ENCODE assay signal across 1 cellular context in the genomic region with DNA sequence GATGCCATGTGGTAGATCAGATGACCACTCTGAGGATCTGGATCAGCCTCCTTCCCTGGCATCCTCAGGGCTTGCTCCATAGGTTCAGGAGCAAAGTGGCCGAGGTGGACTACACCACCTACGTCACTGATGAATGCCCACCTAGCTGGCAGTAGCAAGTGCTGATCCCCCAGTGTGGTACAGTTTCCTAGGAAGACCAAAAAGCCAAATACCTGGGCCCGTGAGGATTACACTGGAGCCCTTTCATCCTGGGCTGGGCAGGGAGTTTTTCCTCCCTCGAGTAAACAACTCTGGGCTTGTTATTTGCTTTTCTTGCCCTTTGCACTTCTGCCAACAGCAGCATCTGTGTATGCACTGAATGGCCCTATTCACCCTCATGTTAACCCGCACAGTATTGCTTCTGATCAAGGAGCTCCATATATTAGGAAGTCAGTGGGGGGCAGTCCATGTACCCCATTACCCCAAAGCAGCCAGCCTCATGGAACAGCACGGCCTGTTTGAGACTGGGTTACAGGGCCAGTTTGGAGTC.
TF ChIP-seq lines count a peak whose summit lies in the region.

No MANE protein-coding gene starts in this region.

TF ChIP-seq in HepG2, 621 proteins besides CTCF, POLR2A, EP300 and RAD21 (continues in another document):
- TF ChIP-seq, protein P1, sequence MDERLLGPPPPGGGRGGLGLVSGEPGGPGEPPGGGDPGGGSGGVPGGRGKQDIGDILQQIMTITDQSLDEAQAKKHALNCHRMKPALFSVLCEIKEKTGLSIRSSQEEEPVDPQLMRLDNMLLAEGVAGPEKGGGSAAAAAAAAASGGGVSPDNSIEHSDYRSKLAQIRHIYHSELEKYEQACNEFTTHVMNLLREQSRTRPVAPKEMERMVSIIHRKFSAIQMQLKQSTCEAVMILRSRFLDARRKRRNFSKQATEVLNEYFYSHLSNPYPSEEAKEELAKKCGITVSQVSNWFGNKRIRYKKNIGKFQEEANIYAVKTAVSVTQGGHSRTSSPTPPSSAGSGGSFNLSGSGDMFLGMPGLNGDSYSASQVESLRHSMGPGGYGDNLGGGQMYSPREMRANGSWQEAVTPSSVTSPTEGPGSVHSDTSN (CRISPR knock-in tag; IDR thresholded peaks at IDR 0.05) = no peak
- TF ChIP-seq ZNF83 (CRISPR knock-in tag; IDR thresholded peaks at IDR 0.05; ENCODE audit: borderline replicate concordance) (no peak), ZNF552 (CRISPR knock-in tag; IDR thresholded peaks at IDR 0.05; ENCODE audit: borderline replicate concordance) (no peak), YY1 (IDR thresholded peaks at IDR 0.05; ENCODE audit: insufficient read depth, insufficient replicate concordance, low read depth, low read length) (no peak), ATRX (CRISPR knock-in tag; IDR thresholded peaks at IDR 0.05; ENCODE audit: borderline replicate concordance) (no peak), ATAD3A (CRISPR knock-in tag; IDR thresholded peaks at IDR 0.05) (no peak), ZNF350 (CRISPR knock-in tag; IDR thresholded peaks at IDR 0.05; ENCODE audit: borderline replicate concordance, low read depth) (peak; percentile 63), CBX2 (IDR thresholded peaks at IDR 0.05; ENCODE audit: low read depth, low read length) (no peak), CBX2 (CRISPR knock-in tag; IDR thresholded peaks at IDR 0.05; ENCODE audit: low read depth) (no peak), ZNF598 (CRISPR knock-in tag; IDR thresholded peaks at IDR 0.05; ENCODE audit: borderline replicate concordance) (no peak), ZNF724P (CRISPR knock-in tag; IDR thresholded peaks at IDR 0.05; ENCODE audit: borderline replicate concordance) (no peak), NPAS2 (CRISPR knock-in tag; IDR thresholded peaks at IDR 0.05; ENCODE audit: borderline replicate concordance) (no peak), RFX1 (IDR thresholded peaks at IDR 0.05) (no peak), RBAK (CRISPR knock-in tag; IDR thresholded peaks at IDR 0.05) (no peak), ZNF235 (CRISPR knock-in tag; IDR thresholded peaks at IDR 0.05; ENCODE audit: borderline replicate concordance) (no peak), ZSCAN31 (CRISPR knock-in tag; IDR thresholded peaks at IDR 0.05; ENCODE audit: low read depth) (no peak), ZSCAN22 (CRISPR knock-in tag; IDR thresholded peaks at IDR 0.05) (no peak), JUN (CRISPR knock-in tag; IDR thresholded peaks at IDR 0.05) (peak; percentile 46; the same call in 1 of the 2 replicates), CREB1 (IDR thresholded peaks at IDR 0.05) (peak; percentile 85), CREB1 (CRISPR knock-in tag; IDR thresholded peaks at IDR 0.05) (peak; percentile 77), TBX2 (CRISPR knock-in tag; IDR thresholded peaks at IDR 0.05; ENCODE audit: borderline replicate concordance) (peak; percentile 89; the same call in 1 of the 2 replicates), TBL1XR1 (IDR thresholded peaks at IDR 0.05; ENCODE audit: borderline replicate concordance, low read length, partially characterized antibody) (peak; percentile 85), GATAD1 (CRISPR knock-in tag; IDR thresholded peaks at IDR 0.05) (peak; percentile 66; the same call in 1 of the 2 replicates), SALL2 (CRISPR knock-in tag; IDR thresholded peaks at IDR 0.05) (no peak; the same call in 1 of the 2 replicates), ZNF367 (CRISPR knock-in tag; IDR thresholded peaks at IDR 0.05; ENCODE audit: borderline replicate concordance) (no peak), MLLT10 (CRISPR knock-in tag; IDR thresholded peaks at IDR 0.05) (no peak), ZNF746 (CRISPR knock-in tag; IDR thresholded peaks at IDR 0.05) (peak; percentile 64), DPF2 (CRISPR knock-in tag; IDR thresholded peaks at IDR 0.05; ENCODE audit: borderline replicate concordance, low read depth) (peak; percentile 98), GPN1 (CRISPR knock-in tag; IDR thresholded peaks at IDR 0.05; ENCODE audit: borderline replicate concordance) (no peak), ZMYM4 (CRISPR knock-in tag; IDR thresholded peaks at IDR 0.05) (peak; percentile 57), NR2C2 (CRISPR knock-in tag; IDR thresholded peaks at IDR 0.05; ENCODE audit: borderline replicate concordance) (peak; percentile 50; the same call in 1 of the 2 replicates), LCORL (IDR thresholded peaks at IDR 0.05) (peak; percentile 91), LCORL (CRISPR knock-in tag; IDR thresholded peaks at IDR 0.05) (peak; percentile 100), MEIS1 (CRISPR knock-in tag; IDR thresholded peaks at IDR 0.05; ENCODE audit: borderline replicate concordance) (peak; percentile 54; the same call in 1 of the 2 replicates), ZFP36L1 (CRISPR knock-in tag; IDR thresholded peaks at IDR 0.05) (peak; percentile 87), ADNP (CRISPR knock-in tag; IDR thresholded peaks at IDR 0.05) (no peak), PAWR (CRISPR knock-in tag; IDR thresholded peaks at IDR 0.05; ENCODE audit: borderline replicate concordance) (no peak), SRSF9 (IDR thresholded peaks at IDR 0.05; ENCODE audit: borderline replicate concordance, insufficient read depth, low read depth, low read length, poor library complexity, severe bottlenecking) (no peak), CENPX (CRISPR knock-in tag; IDR thresholded peaks at IDR 0.05) (no peak), PHF21A (CRISPR knock-in tag; IDR thresholded peaks at IDR 0.05) (peak; percentile 95), RXRB (CRISPR knock-in tag; IDR thresholded peaks at IDR 0.05; ENCODE audit: borderline replicate concordance) (peak; percentile 91), SKI (IDR thresholded peaks at IDR 0.05; ENCODE audit: partially characterized antibody) (peak; percentile 59)
- TF ChIP-seq, protein P2, sequence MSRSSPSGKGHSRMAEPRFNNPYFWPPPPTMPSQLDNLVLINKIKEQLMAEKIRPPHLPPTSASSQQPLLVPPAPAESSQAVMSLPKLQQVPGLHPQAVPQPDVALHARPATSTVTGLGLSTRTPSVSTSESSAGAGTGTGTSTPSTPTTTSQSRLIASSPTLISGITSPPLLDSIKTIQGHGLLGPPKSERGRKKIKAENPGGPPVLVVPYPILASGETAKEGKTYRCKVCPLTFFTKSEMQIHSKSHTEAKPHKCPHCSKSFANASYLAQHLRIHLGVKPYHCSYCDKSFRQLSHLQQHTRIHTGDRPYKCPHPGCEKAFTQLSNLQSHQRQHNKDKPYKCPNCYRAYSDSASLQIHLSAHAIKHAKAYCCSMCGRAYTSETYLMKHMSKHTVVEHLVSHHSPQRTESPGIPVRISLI (CRISPR knock-in tag; IDR thresholded peaks at IDR 0.05; ENCODE audit: borderline replicate concordance) = peak; percentile 78
- TF ChIP-seq, protein P3, sequence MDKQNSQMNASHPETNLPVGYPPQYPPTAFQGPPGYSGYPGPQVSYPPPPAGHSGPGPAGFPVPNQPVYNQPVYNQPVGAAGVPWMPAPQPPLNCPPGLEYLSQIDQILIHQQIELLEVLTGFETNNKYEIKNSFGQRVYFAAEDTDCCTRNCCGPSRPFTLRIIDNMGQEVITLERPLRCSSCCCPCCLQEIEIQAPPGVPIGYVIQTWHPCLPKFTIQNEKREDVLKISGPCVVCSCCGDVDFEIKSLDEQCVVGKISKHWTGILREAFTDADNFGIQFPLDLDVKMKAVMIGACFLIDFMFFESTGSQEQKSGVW (CRISPR knock-in tag; IDR thresholded peaks at IDR 0.05; ENCODE audit: borderline replicate concordance) = no peak
- TF ChIP-seq, protein P4, sequence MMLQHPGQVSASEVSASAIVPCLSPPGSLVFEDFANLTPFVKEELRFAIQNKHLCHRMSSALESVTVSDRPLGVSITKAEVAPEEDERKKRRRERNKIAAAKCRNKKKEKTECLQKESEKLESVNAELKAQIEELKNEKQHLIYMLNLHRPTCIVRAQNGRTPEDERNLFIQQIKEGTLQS (CRISPR knock-in tag; IDR thresholded peaks at IDR 0.05) = no peak
- TF ChIP-seq, protein P5, sequence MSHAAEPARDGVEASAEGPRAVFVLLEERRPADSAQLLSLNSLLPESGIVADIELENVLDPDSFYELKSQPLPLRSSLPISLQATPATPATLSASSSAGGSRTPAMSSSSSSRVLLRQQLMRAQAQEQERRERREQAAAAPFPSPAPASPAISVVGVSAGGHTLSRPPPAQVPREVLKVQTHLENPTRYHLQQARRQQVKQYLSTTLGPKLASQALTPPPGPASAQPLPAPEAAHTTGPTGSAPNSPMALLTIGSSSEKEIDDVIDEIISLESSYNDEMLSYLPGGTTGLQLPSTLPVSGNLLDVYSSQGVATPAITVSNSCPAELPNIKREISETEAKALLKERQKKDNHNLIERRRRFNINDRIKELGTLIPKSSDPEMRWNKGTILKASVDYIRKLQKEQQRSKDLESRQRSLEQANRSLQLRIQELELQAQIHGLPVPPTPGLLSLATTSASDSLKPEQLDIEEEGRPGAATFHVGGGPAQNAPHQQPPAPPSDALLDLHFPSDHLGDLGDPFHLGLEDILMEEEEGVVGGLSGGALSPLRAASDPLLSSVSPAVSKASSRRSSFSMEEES (CRISPR knock-in tag; IDR thresholded peaks at IDR 0.05) = peak; percentile 88
- TF ChIP-seq, protein P6, sequence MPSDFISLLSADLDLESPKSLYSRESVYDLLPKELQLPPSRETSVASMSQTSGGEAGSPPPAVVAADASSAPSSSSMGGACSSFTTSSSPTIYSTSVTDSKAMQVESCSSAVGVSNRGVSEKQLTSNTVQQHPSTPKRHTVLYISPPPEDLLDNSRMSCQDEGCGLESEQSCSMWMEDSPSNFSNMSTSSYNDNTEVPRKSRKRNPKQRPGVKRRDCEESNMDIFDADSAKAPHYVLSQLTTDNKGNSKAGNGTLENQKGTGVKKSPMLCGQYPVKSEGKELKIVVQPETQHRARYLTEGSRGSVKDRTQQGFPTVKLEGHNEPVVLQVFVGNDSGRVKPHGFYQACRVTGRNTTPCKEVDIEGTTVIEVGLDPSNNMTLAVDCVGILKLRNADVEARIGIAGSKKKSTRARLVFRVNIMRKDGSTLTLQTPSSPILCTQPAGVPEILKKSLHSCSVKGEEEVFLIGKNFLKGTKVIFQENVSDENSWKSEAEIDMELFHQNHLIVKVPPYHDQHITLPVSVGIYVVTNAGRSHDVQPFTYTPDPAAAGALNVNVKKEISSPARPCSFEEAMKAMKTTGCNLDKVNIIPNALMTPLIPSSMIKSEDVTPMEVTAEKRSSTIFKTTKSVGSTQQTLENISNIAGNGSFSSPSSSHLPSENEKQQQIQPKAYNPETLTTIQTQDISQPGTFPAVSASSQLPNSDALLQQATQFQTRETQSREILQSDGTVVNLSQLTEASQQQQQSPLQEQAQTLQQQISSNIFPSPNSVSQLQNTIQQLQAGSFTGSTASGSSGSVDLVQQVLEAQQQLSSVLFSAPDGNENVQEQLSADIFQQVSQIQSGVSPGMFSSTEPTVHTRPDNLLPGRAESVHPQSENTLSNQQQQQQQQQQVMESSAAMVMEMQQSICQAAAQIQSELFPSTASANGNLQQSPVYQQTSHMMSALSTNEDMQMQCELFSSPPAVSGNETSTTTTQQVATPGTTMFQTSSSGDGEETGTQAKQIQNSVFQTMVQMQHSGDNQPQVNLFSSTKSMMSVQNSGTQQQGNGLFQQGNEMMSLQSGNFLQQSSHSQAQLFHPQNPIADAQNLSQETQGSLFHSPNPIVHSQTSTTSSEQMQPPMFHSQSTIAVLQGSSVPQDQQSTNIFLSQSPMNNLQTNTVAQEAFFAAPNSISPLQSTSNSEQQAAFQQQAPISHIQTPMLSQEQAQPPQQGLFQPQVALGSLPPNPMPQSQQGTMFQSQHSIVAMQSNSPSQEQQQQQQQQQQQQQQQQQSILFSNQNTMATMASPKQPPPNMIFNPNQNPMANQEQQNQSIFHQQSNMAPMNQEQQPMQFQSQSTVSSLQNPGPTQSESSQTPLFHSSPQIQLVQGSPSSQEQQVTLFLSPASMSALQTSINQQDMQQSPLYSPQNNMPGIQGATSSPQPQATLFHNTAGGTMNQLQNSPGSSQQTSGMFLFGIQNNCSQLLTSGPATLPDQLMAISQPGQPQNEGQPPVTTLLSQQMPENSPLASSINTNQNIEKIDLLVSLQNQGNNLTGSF (CRISPR knock-in tag; IDR thresholded peaks at IDR 0.05) = no peak
- TF ChIP-seq, protein P7, sequence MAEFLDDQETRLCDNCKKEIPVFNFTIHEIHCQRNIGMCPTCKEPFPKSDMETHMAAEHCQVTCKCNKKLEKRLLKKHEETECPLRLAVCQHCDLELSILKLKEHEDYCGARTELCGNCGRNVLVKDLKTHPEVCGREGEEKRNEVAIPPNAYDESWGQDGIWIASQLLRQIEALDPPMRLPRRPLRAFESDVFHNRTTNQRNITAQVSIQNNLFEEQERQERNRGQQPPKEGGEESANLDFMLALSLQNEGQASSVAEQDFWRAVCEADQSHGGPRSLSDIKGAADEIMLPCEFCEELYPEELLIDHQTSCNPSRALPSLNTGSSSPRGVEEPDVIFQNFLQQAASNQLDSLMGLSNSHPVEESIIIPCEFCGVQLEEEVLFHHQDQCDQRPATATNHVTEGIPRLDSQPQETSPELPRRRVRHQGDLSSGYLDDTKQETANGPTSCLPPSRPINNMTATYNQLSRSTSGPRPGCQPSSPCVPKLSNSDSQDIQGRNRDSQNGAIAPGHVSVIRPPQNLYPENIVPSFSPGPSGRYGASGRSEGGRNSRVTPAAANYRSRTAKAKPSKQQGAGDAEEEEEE (CRISPR knock-in tag; IDR thresholded peaks at IDR 0.05; ENCODE audit: borderline replicate concordance) = no peak
- TF ChIP-seq, protein P8, sequence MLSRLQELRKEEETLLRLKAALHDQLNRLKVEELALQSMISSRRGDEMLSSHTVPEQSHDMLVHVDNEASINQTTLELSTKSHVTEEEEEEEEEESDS (CRISPR knock-in tag; IDR thresholded peaks at IDR 0.05; ENCODE audit: borderline replicate concordance) = 0 out of 2 replicates have a peak, but pooled peaks have one; percentile 41
- TF ChIP-seq, protein P9, sequence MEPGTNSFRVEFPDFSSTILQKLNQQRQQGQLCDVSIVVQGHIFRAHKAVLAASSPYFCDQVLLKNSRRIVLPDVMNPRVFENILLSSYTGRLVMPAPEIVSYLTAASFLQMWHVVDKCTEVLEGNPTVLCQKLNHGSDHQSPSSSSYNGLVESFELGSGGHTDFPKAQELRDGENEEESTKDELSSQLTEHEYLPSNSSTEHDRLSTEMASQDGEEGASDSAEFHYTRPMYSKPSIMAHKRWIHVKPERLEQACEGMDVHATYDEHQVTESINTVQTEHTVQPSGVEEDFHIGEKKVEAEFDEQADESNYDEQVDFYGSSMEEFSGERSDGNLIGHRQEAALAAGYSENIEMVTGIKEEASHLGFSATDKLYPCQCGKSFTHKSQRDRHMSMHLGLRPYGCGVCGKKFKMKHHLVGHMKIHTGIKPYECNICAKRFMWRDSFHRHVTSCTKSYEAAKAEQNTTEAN (CRISPR knock-in tag; conservative IDR thresholded peaks at IDR 0.05) = peak; percentile 77
- TF ChIP-seq, protein P10, sequence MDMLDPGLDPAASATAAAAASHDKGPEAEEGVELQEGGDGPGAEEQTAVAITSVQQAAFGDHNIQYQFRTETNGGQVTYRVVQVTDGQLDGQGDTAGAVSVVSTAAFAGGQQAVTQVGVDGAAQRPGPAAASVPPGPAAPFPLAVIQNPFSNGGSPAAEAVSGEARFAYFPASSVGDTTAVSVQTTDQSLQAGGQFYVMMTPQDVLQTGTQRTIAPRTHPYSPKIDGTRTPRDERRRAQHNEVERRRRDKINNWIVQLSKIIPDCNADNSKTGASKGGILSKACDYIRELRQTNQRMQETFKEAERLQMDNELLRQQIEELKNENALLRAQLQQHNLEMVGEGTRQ (IDR thresholded peaks at IDR 0.05; ENCODE audit: low read depth, low read length) = no peak
- TF ChIP-seq, protein P10 (CRISPR knock-in tag; IDR thresholded peaks at IDR 0.05; ENCODE audit: borderline replicate concordance) = no peak
